ENCODE assay signal across 8 cellular contexts in genomic region chr22:37019309-37020191, GRCh38. TPM values are rescaled to one million over a fixed set of nuclear protein-coding genes. Genes with fewer than 3 reads are reported as not detected.
DNase-seq lines count a peak whose midpoint lies in the region; ATAC-seq and TF ChIP-seq lines count a peak whose summit lies in the region.

Gene MPST, plus strand, starts transcription at chr22:37019742. Its CDS starts 95 bp downstream, at chr22:37019837.
Gene TST, minus strand, starts transcription at chr22:37019447. Its CDS starts 715 bp downstream, at chr22:37018732.

- peaks cover 22% of the 10 kb centered on the region for H3K27me3 Mint-ChIP-seq in activated naive CD8-positive, alpha-beta T cell treated with anti-CD3 and anti-CD28 coated beads, Interleukin-2, amount 50 U/mL, for 24 hours

- H4K20me1 ChIP-seq in BLaER1 treated with 17β-estradiol and CSF1 and Interleukin-3, amounts not matched to agents 10 nM and 100 nM: peaks cover 19 to 69% (median 55%) of the 10 kb centered on the region in 11 experiments; a peak in 20 of 22 replicates

- peaks cover 11% of the 10 kb centered on the region for H3K4me1 Mint-ChIP-seq in activated naive CD8-positive, alpha-beta T cell treated with anti-CD3 and anti-CD28 coated beads, Interleukin-2, amount 50 U/mL, for 24 hours

- H3K4me1 ChIP-seq in BLaER1 treated with 17β-estradiol and CSF1 and Interleukin-3, amounts not matched to agents 10 nM and 100 nM: peaks cover 43 to 62% (median 50%) of the 10 kb centered on the region in 10 experiments
- H3K4me1 ChIP-seq in aorta (ENCODE audit: control insufficient read depth in 1 of 2, insufficient read depth in 2 of 2, low read length in 2 of 2): peaks cover 0 to 3% of the 10 kb centered on the region in 2 donors

- peaks cover 14 to 49% (median 28%) of the 10 kb centered on the region in 11 experiments for H3K36me3 ChIP-seq in BLaER1 treated with 17β-estradiol and CSF1 and Interleukin-3, amounts not matched to agents 10 nM and 100 nM
- no peaks in the 10 kb centered on the region for H3K36me3 ChIP-seq in aorta (ENCODE audit: control insufficient read depth in 1 of 2, insufficient read depth in 2 of 2, low read length in 1 of 2)

- 1% methylated on average over 87 to 107 of the region's 107 CpGs for WGBS in aorta, 2 donors

- no peaks in the 10 kb centered on the region for H3K9me3 Mint-ChIP-seq in activated naive CD8-positive, alpha-beta T cell treated with anti-CD3 and anti-CD28 coated beads, Interleukin-2, amount 50 U/mL, for 24 hours

- DNase-seq in HK-2 (ENCODE audit: unreplicated experiment) (peak; percentile 60), RPMI7951 (ENCODE audit: low read depth) (peak; percentile 60), Right ventricle myocardium superior (peak; percentile 89), omental fat pad (ENCODE audit: low spot score) (no peak), aorta (peak; percentile 87 to 93)
- peak; percentile 40 for DNase-seq in activated naive CD8-positive, alpha-beta T cell treated with anti-CD3 and anti-CD28 coated beads, Interleukin-2, amount 50 U/mL, for 24 hours

- peak within 1 kb of the TSS; percentile 78 for H3K4me3 Mint-ChIP-seq in activated naive CD8-positive, alpha-beta T cell treated with anti-CD3 and anti-CD28 coated beads, Interleukin-2, amount 50 U/mL, for 24 hours

- intact Hi-C loops in Right ventricle myocardium superior (cut with DNase I) (no loop called here), aorta (cut with DNase I) (loop anchor here in 1 of 2 donors (2.0 kb wide), 1 partner anchor 41 kb away; no protein-coding TSS in a partner anchor)

- TF ChIP-seq CTCF in omental fat pad (IDR thresholded peaks at IDR 0.05): peak in 1 of 3 donors; percentile 14

- no peaks in the 10 kb centered on the region for H3K9me3 ChIP-seq in BLaER1 treated with 17β-estradiol and CSF1 and Interleukin-3, amounts not matched to agents 10 nM and 100 nM (replicated peaks in 1 of 11)
- no peaks in the 10 kb centered on the region for H3K9me3 ChIP-seq in aorta (ENCODE audit: control insufficient read depth, low read length)

- H3K9ac ChIP-seq in BLaER1 treated with 17β-estradiol and CSF1 and Interleukin-3, amounts not matched to agents 10 nM and 100 nM: peak within 1 kb of the TSS; percentile 90 to 100 (median 96)

- peak; percentile 65 for ATAC-seq in GM19025 (IDR thresholded peaks at IDR 0.05; ENCODE audit: low read depth, unreplicated experiment)
- ATAC-seq in activated naive CD8-positive, alpha-beta T cell treated with anti-CD3 and anti-CD28 coated beads, Interleukin-2, amount 50 U/mL, for 24 hours: peak; percentile 52
- peak; percentile 85 for ATAC-seq in Right ventricle myocardium superior (ENCODE audit: poor library complexity)
- ATAC-seq in omental fat pad (ENCODE audit: low FRiP score): peak; percentile 84
- peak; percentile 90 for ATAC-seq in aorta (ENCODE audit: low FRiP score)

- H3K4me3 ChIP-seq in BLaER1 treated with 17β-estradiol and CSF1 and Interleukin-3, amounts not matched to agents 10 nM and 100 nM: peak within 1 kb of the TSS; percentile 82 to 99 (median 94)
- H3K4me3 ChIP-seq in aorta (ENCODE audit: low read length in 2 of 2): peak within 1 kb of the TSS; percentile 93 to 94

- H3K27me3 ChIP-seq in BLaER1 treated with 17β-estradiol and CSF1 and Interleukin-3, amounts not matched to agents 10 nM and 100 nM: no peaks in the 10 kb centered on the region
- H3K27me3 ChIP-seq in aorta (ENCODE audit: control insufficient read depth in 1 of 2, insufficient read depth in 2 of 2, low read length in 1 of 2): no peaks in the 10 kb centered on the region

- H3K27ac ChIP-seq in BLaER1 treated with 17β-estradiol and CSF1 and Interleukin-3, amounts not matched to agents 10 nM and 100 nM: peak within 1 kb of the TSS; percentile 92 to 100 (median 96)
- peak within 1 kb of the TSS; percentile 36 to 66 for H3K27ac ChIP-seq in aorta (ENCODE audit: low read depth in 1 of 2, low read length in 2 of 2)

- no peak within 1 kb of the TSS for H3K27ac Mint-ChIP-seq in activated naive CD8-positive, alpha-beta T cell treated with anti-CD3 and anti-CD28 coated beads, Interleukin-2, amount 50 U/mL, for 24 hours

- peak within 1 kb of the TSS; percentile 89 to 99 (median 97) for H3K4me2 ChIP-seq in BLaER1 treated with 17β-estradiol and CSF1 and Interleukin-3, amounts not matched to agents 10 nM and 100 nM

- no peaks in the 10 kb centered on the region for H3K36me3 Mint-ChIP-seq in activated naive CD8-positive, alpha-beta T cell treated with anti-CD3 and anti-CD28 coated beads, Interleukin-2, amount 50 U/mL, for 24 hours (ENCODE audit: low read depth)

RNA-seq across cellular contexts. Expression of gene MPST, which starts in this region (rescaled TPM):
- total RNA-seq in RPMI7951 (2014; rRNA removed; shearing (Covaris generic)): 40.1 and 54.5 TPM in 2 replicates
- 60.3 TPM for total RNA-seq in Right ventricle myocardium superior
- total RNA-seq in omental fat pad: 100 to 1,000 TPM in 3 of 4 donors, 10 to 100 TPM in 1; 73.9 to 193 (median 145) TPM
- total RNA-seq in aorta: 10 to 100 TPM; 30.8 to 38.6 TPM
- 100 to 1,000 TPM in 1 of 2 donors, 10 to 100 TPM in 1; 55.1 to 102 TPM for polyA plus RNA-seq in aorta

RNA-seq across cellular contexts. Expression of gene TST, which starts in this region (rescaled TPM):
- 21.0 and 27.3 TPM in 2 replicates for total RNA-seq in RPMI7951 (2014; rRNA removed; shearing (Covaris generic))
- total RNA-seq in Right ventricle myocardium superior (63.5 TPM), omental fat pad (100 to 1,000 TPM in 1 of 4 donors, 10 to 100 TPM in 3; 45.4 to 141 (median 78.0) TPM), aorta (1 to 10 TPM; 9.7 to 10.0 TPM)
- polyA plus RNA-seq in aorta: 10 to 100 TPM; 26.8 to 61.7 TPM
